ENCODE assay signal across 8 cellular contexts in the genomic region with DNA sequence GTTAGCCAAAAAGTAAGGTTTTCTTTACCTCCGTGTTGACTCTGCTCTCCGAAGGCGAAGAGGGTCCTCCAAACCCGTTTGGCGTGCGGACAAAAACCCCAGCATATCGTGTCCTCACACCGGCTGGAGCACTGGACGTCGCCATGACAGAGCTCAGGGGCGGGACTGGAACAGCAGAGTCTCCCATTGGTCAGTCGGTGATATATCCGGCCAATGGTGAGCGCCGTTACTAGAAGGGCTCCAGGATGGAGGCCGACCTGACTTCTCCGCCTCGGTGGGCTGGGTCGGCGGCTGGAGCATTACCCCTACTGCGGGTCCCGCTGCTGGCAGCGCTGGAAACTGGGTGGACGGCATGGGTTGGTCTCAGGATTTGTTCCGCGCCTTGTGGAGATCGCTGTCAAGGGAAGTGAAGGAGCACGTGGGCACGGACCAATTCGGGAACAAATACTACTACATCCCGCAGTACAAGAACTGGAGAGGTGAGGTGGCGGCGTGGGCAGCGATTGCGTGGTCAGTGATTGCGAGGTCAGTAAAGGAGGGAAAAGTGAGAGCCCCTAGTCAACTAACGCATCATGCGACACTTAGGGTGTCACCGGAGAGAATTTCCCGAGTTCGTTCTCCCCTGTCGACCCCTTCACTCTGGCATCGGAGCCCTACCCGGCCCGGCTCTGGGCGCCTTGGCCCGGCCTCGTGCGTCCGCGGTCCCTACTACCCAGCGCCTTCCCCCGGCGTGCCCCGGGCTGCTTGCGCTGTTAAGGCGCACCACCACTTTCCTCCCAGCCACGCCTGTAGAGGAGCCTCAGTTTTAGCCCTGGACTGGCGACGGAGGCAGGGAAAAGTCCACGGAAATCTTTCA. TPM values are rescaled to one million over a fixed set of nuclear protein-coding genes. Genes with fewer than 3 reads are reported as not detected.
DNase-seq lines count a peak whose midpoint lies in the region; ATAC-seq, FAIRE-seq and TF ChIP-seq lines count a peak whose summit lies in the region.

A gene with protein sequence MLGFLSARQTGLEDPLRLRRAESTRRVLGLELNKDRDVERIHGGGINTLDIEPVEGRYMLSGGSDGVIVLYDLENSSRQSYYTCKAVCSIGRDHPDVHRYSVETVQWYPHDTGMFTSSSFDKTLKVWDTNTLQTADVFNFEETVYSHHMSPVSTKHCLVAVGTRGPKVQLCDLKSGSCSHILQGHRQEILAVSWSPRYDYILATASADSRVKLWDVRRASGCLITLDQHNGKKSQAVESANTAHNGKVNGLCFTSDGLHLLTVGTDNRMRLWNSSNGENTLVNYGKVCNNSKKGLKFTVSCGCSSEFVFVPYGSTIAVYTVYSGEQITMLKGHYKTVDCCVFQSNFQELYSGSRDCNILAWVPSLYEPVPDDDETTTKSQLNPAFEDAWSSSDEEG (minus strand): TSS at position 167 of the 856 bp plus-strand sequence. CDS start 62 bp downstream, at position 105.
A gene with protein sequence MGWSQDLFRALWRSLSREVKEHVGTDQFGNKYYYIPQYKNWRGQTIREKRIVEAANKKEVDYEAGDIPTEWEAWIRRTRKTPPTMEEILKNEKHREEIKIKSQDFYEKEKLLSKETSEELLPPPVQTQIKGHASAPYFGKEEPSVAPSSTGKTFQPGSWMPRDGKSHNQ (plus strand): TSS at position 302 of the 856 bp plus-strand sequence. CDS start 51 bp downstream, at position 353.

- no peaks in the 10 kb centered on the region; a peak in 1 of 5 replicates for H3K27me3 ChIP-seq in HepG2 (ENCODE audit: control insufficient read depth in 1 of 2, insufficient read depth in 2 of 2, low read length in 2 of 2)

- DNase-seq in NCI-H69 (lab: John Stamatoyannopoulos, UW) (peak; percentile 97), dermis microvascular lymphatic vessel endothelial cell (ENCODE audit: low read depth in 2 of 2) (peak; percentile 87 to 96), HepG2 (ENCODE audit: low spot score) (peak; percentile 91)
- peak; percentile 83 for DNase-seq in activated CD4-positive, alpha-beta T cell treated with anti-CD3 and anti-CD28 coated beads, Interleukin-2, amount 50 U/mL, for 1 hour
- peak; percentile 75 to 76 for DNase-seq in stimulated activated CD4-positive, alpha-beta T cell treated with anti-CD3 and anti-CD28 coated beads, Interleukin-2, amount 100 ng/mL, for 48 hours

- H3K9me3 ChIP-seq in HepG2 (ENCODE audit: low read length): no peaks in the 10 kb centered on the region

- H3K27ac ChIP-seq in C4-2B (peak within 1 kb of the TSS; percentile 72), HepG2 (ENCODE audit: extremely low read length, insufficient read depth, low read length) (peak within 1 kb of the TSS; percentile 79)

- POLR2A ChIA-PET in HepG2 (lab: Yijun Ruan, JAX): interaction anchor here (0.7 to 2.2 kb wide), 7 partner anchors 12 to 359 kb away, joined by 3 to 6 read pairs (median 3); a partner anchor contains a TSS

- H4K20me1 ChIP-seq in HepG2 (ENCODE audit: insufficient read depth, low read length): no peaks in the 10 kb centered on the region

- TF ChIP-seq CTCF in C4-2B (conservative IDR thresholded peaks at IDR 0.05) (no peak), HepG2 (CRISPR knock-in tag; IDR thresholded peaks at IDR 0.05) (0 out of 2 replicates have a peak, but pooled peaks have one; percentile 3)

- TF ChIP-seq POLR2A in HepG2 (IDR thresholded peaks at IDR 0.05; ENCODE audit: insufficient read depth in 1 of 2, low read depth in 2 of 2, low read length in 2 of 2): peak; percentile 69 to 78

- peak within 1 kb of the TSS; percentile 84 for H3K4me2 ChIP-seq in HepG2 (ENCODE audit: low read depth, low read length)

- in situ Hi-C loops in HepG2 (cut with HindIII; ENCODE audit: extremely low pct_ligation_motif_present, low pct_unique_long_range_greater_than_20kb): loop anchor here (10.0 kb wide), 1 partner anchor 270 kb away; no protein-coding TSS in a partner anchor

- FAIRE-seq in HepG2 (lab: Jason Lieb, UNC): peak; percentile 98

- H2AFZ ChIP-seq in HepG2 (ENCODE audit: low read length): peak within 1 kb of the TSS; percentile 99

- intact Hi-C loops in HepG2 (cut with micrococcal nuclease; ENCODE audit: unreplicated experiment): loop anchor here (5.0 kb wide), 1 partner anchor 273 kb away; no protein-coding TSS in a partner anchor

- peak within 1 kb of the TSS; percentile 87 for H3K9ac ChIP-seq in HepG2 (ENCODE audit: insufficient read depth, low read depth, low read length)

- H3K36me3 ChIP-seq in HepG2 (replicated peaks in 1 of 2; ENCODE audit: control insufficient read depth in 1 of 2, insufficient read depth in 2 of 2, low read length in 2 of 2): peaks cover 2 to 4% of the 10 kb centered on the region in 2 experiments; a peak in 3 of 5 replicates

- WGBS in HepG2 (ENCODE audit: low lambda C conversion rate): under 1% methylated on average over 29 of the region's 61 CpGs

- peak within 1 kb of the TSS; percentile 87 to 96 (median 90) for H3K4me3 ChIP-seq in HepG2 (replicated peaks in 1 of 3; ENCODE audit: insufficient read depth in 1 of 3, low read depth in 2 of 3, low read length in 3 of 3)

- BruUV-seq in HepG2 (replicated peaks; lab: Mats Ljungman, UMichigan): TSS peak; percentile 66

- TF ChIP-seq RAD21 in HepG2 (CRISPR knock-in tag; IDR thresholded peaks at IDR 0.05): no peak

- CTCF ChIA-PET in HepG2 (lab: Yijun Ruan, JAX; ENCODE audit: low intra/inter-chr PET ratio, low total read pairs): no interaction called here

- no peak for TF ChIP-seq EP300 in HepG2 (IDR thresholded peaks at IDR 0.05; ENCODE audit: low read depth in 2 of 2, low read length in 2 of 2)
- TF ChIP-seq EP300 in HepG2 (CRISPR knock-in tag; IDR thresholded peaks at IDR 0.05; ENCODE audit: borderline replicate concordance): no peak

- peaks cover 53% of the 10 kb centered on the region for H3K4me1 ChIP-seq in HepG2 (ENCODE audit: insufficient read depth, low read length)

- H3K79me2 ChIP-seq in HepG2 (ENCODE audit: insufficient read depth, low read length): peaks cover 93% of the 10 kb centered on the region

- ATAC-seq in GM19372 (IDR thresholded peaks at IDR 0.05; ENCODE audit: low read depth, unreplicated experiment) (peak; percentile 99), HG03521 (IDR thresholded peaks at IDR 0.05; ENCODE audit: unreplicated experiment) (peak; percentile 100), HepG2 (peak; percentile 99)

TF ChIP-seq in HepG2, 621 proteins besides CTCF, POLR2A, EP300 and RAD21 (continues in another document):
- TF ChIP-seq SIN3B (IDR thresholded peaks at IDR 0.05; ENCODE audit: low read length) (peak; percentile 92), ZNF121 (CRISPR knock-in tag; IDR thresholded peaks at IDR 0.05) (no peak), BORCS8-MEF2B (CRISPR knock-in tag; IDR thresholded peaks at IDR 0.05) (peak; percentile 27; the same call in 1 of the 2 replicates)

RNA-seq across cellular contexts. Expression of the first gene that starts in this region (rescaled TPM):
- 12.7 and 16.8 TPM in 2 replicates for total RNA-seq in dermis microvascular lymphatic vessel endothelial cell
- total RNA-seq in HepG2 (2016; rRNA removed; fragmentation: Illumina TruSeq; extraction: Trizol): 35.2 and 60.1 TPM in 2 replicates
- 12.2 and 13.6 TPM in 2 replicates for total RNA-seq in HepG2 (2016; cell fraction: cytosol; rRNA removed; fragmentation: Illumina TruSeq; extraction: Trizol; ENCODE audit: low read depth)
- total RNA-seq in HepG2 (2016; cell fraction: insoluble cytoplasmic fraction; rRNA removed; fragmentation: Illumina TruSeq; extraction: Trizol): 34.4 and 58.2 TPM in 2 replicates
- total RNA-seq in HepG2 (2016; cell fraction: membrane; rRNA removed; fragmentation: Illumina TruSeq; extraction: Trizol): 32.0 and 33.3 TPM in 2 replicates
- 35.1 and 43.5 TPM in 2 replicates for total RNA-seq in HepG2 (2016; cell fraction: nucleus; rRNA removed; fragmentation: Illumina TruSeq; extraction: Trizol)
- polyA plus RNA-seq in HepG2 (2011; rRNA removed): 18.4 and 24.4 TPM in 2 replicates
- 14.9 and 21.7 TPM in 2 replicates for polyA plus RNA-seq in HepG2 (2011; cell fraction: cytosol; rRNA removed)
- 8.5 and 8.6 TPM in 2 replicates for polyA plus RNA-seq in HepG2 (2011; cell fraction: nucleus; rRNA removed)
- polyA plus RNA-seq in HepG2 (2012): 10.8 and 13.1 TPM in 2 replicates
- 7.5 and 10.3 TPM in 2 replicates for polyA plus RNA-seq in HepG2 (2016; cell fraction: cytosol; fragmentation: Illumina TruSeq; extraction: Trizol; ENCODE audit: low read depth)
- polyA plus RNA-seq in HepG2 (2016; cell fraction: insoluble cytoplasmic fraction; fragmentation: Illumina TruSeq; extraction: Trizol; ENCODE audit: low read depth): 32.9 and 36.9 TPM in 2 replicates
- 18.4 and 18.6 TPM in 2 replicates for polyA plus RNA-seq in HepG2 (2016; cell fraction: membrane; fragmentation: Illumina TruSeq; extraction: Trizol; ENCODE audit: low read depth)
- polyA plus RNA-seq in HepG2 (2016; cell fraction: nucleus; fragmentation: Illumina TruSeq; extraction: Trizol; ENCODE audit: insufficient read depth, low read depth): 19.7 and 19.8 TPM in 2 replicates
- 12.8 and 18.6 TPM in 2 replicates for polyA minus RNA-seq in HepG2 (2011; rRNA and poly(A)+ RNA removed; ENCODE audit: low replicate concordance)
- polyA minus RNA-seq in HepG2 (2011; cell fraction: cytosol; rRNA and poly(A)+ RNA removed): 14.8 and 16.4 TPM in 2 replicates
- 55.2 and 56.1 TPM in 2 replicates for polyA minus RNA-seq in HepG2 (2011; cell fraction: nucleus; rRNA and poly(A)+ RNA removed)

RNA-seq across cellular contexts. Expression of the second gene that starts in this region (rescaled TPM):
- 11.1 and 16.6 TPM in 2 replicates for total RNA-seq in dermis microvascular lymphatic vessel endothelial cell
- 78.4 and 111 TPM in 2 replicates for total RNA-seq in HepG2 (2016; rRNA removed; fragmentation: Illumina TruSeq; extraction: Trizol)
- 51.9 and 59.9 TPM in 2 replicates for total RNA-seq in HepG2 (2016; cell fraction: cytosol; rRNA removed; fragmentation: Illumina TruSeq; extraction: Trizol; ENCODE audit: low read depth)
- total RNA-seq in HepG2 (2016; cell fraction: insoluble cytoplasmic fraction; rRNA removed; fragmentation: Illumina TruSeq; extraction: Trizol): 77.6 and 110 TPM in 2 replicates
- 53.2 and 58.9 TPM in 2 replicates for total RNA-seq in HepG2 (2016; cell fraction: membrane; rRNA removed; fragmentation: Illumina TruSeq; extraction: Trizol)
- 26.0 and 35.1 TPM in 2 replicates for total RNA-seq in HepG2 (2016; cell fraction: nucleus; rRNA removed; fragmentation: Illumina TruSeq; extraction: Trizol)
- 28.5 and 34.0 TPM in 2 replicates for polyA plus RNA-seq in HepG2 (2011; rRNA removed)
- polyA plus RNA-seq in HepG2 (2011; cell fraction: cytosol; rRNA removed): 15.1 and 18.0 TPM in 2 replicates
- polyA plus RNA-seq in HepG2 (2011; cell fraction: nucleus; rRNA removed): 4.0 and 5.2 TPM in 2 replicates
- polyA plus RNA-seq in HepG2 (2012): 44.9 and 45.8 TPM in 2 replicates
- polyA plus RNA-seq in HepG2 (2016; cell fraction: cytosol; fragmentation: Illumina TruSeq; extraction: Trizol; ENCODE audit: low read depth): 53.0 and 78.0 TPM in 2 replicates
- 115 and 139 TPM in 2 replicates for polyA plus RNA-seq in HepG2 (2016; cell fraction: insoluble cytoplasmic fraction; fragmentation: Illumina TruSeq; extraction: Trizol; ENCODE audit: low read depth)
- polyA plus RNA-seq in HepG2 (2016; cell fraction: membrane; fragmentation: Illumina TruSeq; extraction: Trizol; ENCODE audit: low read depth): 46.5 and 58.4 TPM in 2 replicates
- 50.1 and 54.5 TPM in 2 replicates for polyA plus RNA-seq in HepG2 (2016; cell fraction: nucleus; fragmentation: Illumina TruSeq; extraction: Trizol; ENCODE audit: insufficient read depth, low read depth)
- 15.5 and 26.7 TPM in 2 replicates for polyA minus RNA-seq in HepG2 (2011; rRNA and poly(A)+ RNA removed; ENCODE audit: low replicate concordance)
- 12.7 and 15.5 TPM in 2 replicates for polyA minus RNA-seq in HepG2 (2011; cell fraction: cytosol; rRNA and poly(A)+ RNA removed)
- 29.0 TPM in 2 replicates for polyA minus RNA-seq in HepG2 (2011; cell fraction: nucleus; rRNA and poly(A)+ RNA removed)

Comparison
In these comparisons a context has a peak if more than half of its experiments do, and no peak if none do; other contexts are left out.
1. Peak in every context shown above with its lines: DNase-seq, ATAC-seq, H3K4me3 ChIP-seq and H3K27ac ChIP-seq.